Comparison of ENCODE assay signal across 8 cellular contexts in genomic region chr15:90142216-90143175, GRCh38. TPM values are rescaled to one million over a fixed set of nuclear protein-coding genes. Genes with fewer than 3 reads are reported as not detected.
A peak's percentile ranks its signal among the peaks of the same experiment; 100 is the strongest.
DNase-seq lines count a peak whose midpoint lies in the region; ATAC-seq and TF ChIP-seq lines count a peak whose summit lies in the region.

No MANE protein-coding gene starts in this region.

- peaks cover 11% of the 10 kb centered on the region for H3K9me3 Mint-ChIP-seq in activated CD8-positive, alpha-beta T cell treated with anti-CD3 and anti-CD28 coated beads for 36 hours
- H3K9me3 Mint-ChIP-seq in stimulated activated naive CD8-positive, alpha-beta T cell treated with anti-CD3 and anti-CD28 coated beads, Interleukin-15, Interleukin-2, amounts not matched to agents 100 ng/mL and 50 ng/mL, for 24 hours, result no peaks in the 10 kb centered on the region

- peak; percentile 67 for DNase-seq in activated CD8-positive, alpha-beta memory T cell treated with anti-CD3 and anti-CD28 coated beads for 24 hours
- no peak for DNase-seq in activated CD8-positive, alpha-beta memory T cell treated with anti-CD3 and anti-CD28 coated beads, Interleukin-2, amount 50 U/mL, for 48 hours
- peak; percentile 75 for DNase-seq in activated CD8-positive, alpha-beta T cell treated with anti-CD3 and anti-CD28 coated beads for 36 hours
- no peak for DNase-seq in left colon
- DNase-seq in GM03348 (ENCODE audit: low spot score), result no peak
- DNase-seq in DMS53 treated with DMSO at 0.1 percent for 48 hours (lab: John Stamatoyannopoulos, UW; ENCODE audit: unreplicated experiment), result no peak
- no peak for DNase-seq in germinal center (ENCODE audit: low spot score)

- no peaks in the 10 kb centered on the region for H3K36me3 Mint-ChIP-seq in activated CD8-positive, alpha-beta T cell treated with anti-CD3 and anti-CD28 coated beads for 36 hours (ENCODE audit: low read depth)
- H3K36me3 Mint-ChIP-seq in stimulated activated naive CD8-positive, alpha-beta T cell treated with anti-CD3 and anti-CD28 coated beads, Interleukin-15, Interleukin-2, amounts not matched to agents 100 ng/mL and 50 ng/mL, for 24 hours (ENCODE audit: low read depth), result no peaks in the 10 kb centered on the region

- CTCF ChIA-PET in activated CD8-positive, alpha-beta T cell treated with anti-CD3 and anti-CD28 coated beads for 36 hours (lab: Charles Lee), result interaction anchor here (0.6 to 3.6 kb wide), 19 partner anchors 8 to 744 kb away, joined by 3 to 15 read pairs (median 3); partner anchors contain the start of gene CIB1

- no peak for TF ChIP-seq CTCF in activated CD8-positive, alpha-beta T cell treated with anti-CD3 and anti-CD28 coated beads for 36 hours (IDR thresholded peaks at IDR 0.05)

- H3K4me3 Mint-ChIP-seq in activated CD8-positive, alpha-beta T cell treated with anti-CD3 and anti-CD28 coated beads for 36 hours, result no peak overlapping the region
- H3K4me3 Mint-ChIP-seq in stimulated activated naive CD8-positive, alpha-beta T cell treated with anti-CD3 and anti-CD28 coated beads, Interleukin-15, Interleukin-2, amounts not matched to agents 100 ng/mL and 50 ng/mL, for 24 hours, result peak overlapping the region; percentile 17

- POLR2A ChIA-PET in activated CD8-positive, alpha-beta T cell treated with anti-CD3 and anti-CD28 coated beads for 36 hours (lab: Charles Lee), result interaction anchor here (1.6 to 1.7 kb wide), 2 partner anchors 38 to 60 kb away, joined by 3 to 4 read pairs; no protein-coding TSS in a partner anchor

- no peaks in the 10 kb centered on the region for H3K27me3 Mint-ChIP-seq in activated CD8-positive, alpha-beta T cell treated with anti-CD3 and anti-CD28 coated beads for 36 hours
- no peaks in the 10 kb centered on the region for H3K27me3 Mint-ChIP-seq in stimulated activated naive CD8-positive, alpha-beta T cell treated with anti-CD3 and anti-CD28 coated beads, Interleukin-15, Interleukin-2, amounts not matched to agents 100 ng/mL and 50 ng/mL, for 24 hours

- intact Hi-C loops in activated CD8-positive, alpha-beta T cell treated with anti-CD3 and anti-CD28 coated beads for 36 hours (cut with micrococcal nuclease), result no loop called here
- intact Hi-C loops in left colon (cut with DNase I, micrococcal nuclease), result no loop called here

- H3K4me1 Mint-ChIP-seq in activated CD8-positive, alpha-beta T cell treated with anti-CD3 and anti-CD28 coated beads for 36 hours (ENCODE audit: low read depth), result peaks cover 24% of the 10 kb centered on the region
- peaks cover 25% of the 10 kb centered on the region for H3K4me1 Mint-ChIP-seq in stimulated activated naive CD8-positive, alpha-beta T cell treated with anti-CD3 and anti-CD28 coated beads, Interleukin-15, Interleukin-2, amounts not matched to agents 100 ng/mL and 50 ng/mL, for 24 hours (ENCODE audit: low read depth)

- H3K27ac Mint-ChIP-seq in activated CD8-positive, alpha-beta T cell treated with anti-CD3 and anti-CD28 coated beads for 36 hours, result peak overlapping the region; percentile 30
- no peak overlapping the region for H3K27ac Mint-ChIP-seq in stimulated activated naive CD8-positive, alpha-beta T cell treated with anti-CD3 and anti-CD28 coated beads, Interleukin-15, Interleukin-2, amounts not matched to agents 100 ng/mL and 50 ng/mL, for 24 hours

- ATAC-seq in activated CD8-positive, alpha-beta T cell treated with anti-CD3 and anti-CD28 coated beads for 36 hours, result peak; percentile 78
- ATAC-seq in left colon, result peak; percentile 3

RNA-seq across cellular contexts. Expression of gene IDH2, which starts 40.2 kb away (rescaled TPM):
- 100 to 1,000 TPM; 171 to 180 TPM for total RNA-seq in activated CD8-positive, alpha-beta T cell treated with anti-CD3 and anti-CD28 coated beads for 36 hours
- total RNA-seq in left colon, result 100 to 1,000 TPM; 110 to 185 TPM

RNA-seq across cellular contexts. Expression of gene SEMA4B, which starts 58.6 kb away (rescaled TPM):
- 1 to 10 TPM; 5.3 to 6.2 TPM for total RNA-seq in activated CD8-positive, alpha-beta T cell treated with anti-CD3 and anti-CD28 coated beads for 36 hours
- 100 to 1,000 TPM in 1 of 2 donors, 10 to 100 TPM in 1; 97.2 to 165 TPM for total RNA-seq in left colon

Comparison
In these comparisons a context has a peak if more than half of its experiments do, and no peak if none do; other contexts are left out.
1. DNase-seq: peak in activated CD8-positive, alpha-beta memory T cell treated with anti-CD3 and anti-CD28 coated beads for 24 hours (single experiment) and activated CD8-positive, alpha-beta T cell treated with anti-CD3 and anti-CD28 coated beads for 36 hours (single experiment); none in activated CD8-positive, alpha-beta memory T cell treated with anti-CD3 and anti-CD28 coated beads, Interleukin-2, amount 50 U/mL, for 48 hours (single experiment), left colon (0 of 2), GM03348 (single experiment), DMS53 treated with DMSO at 0.1 percent for 48 hours (single experiment) and germinal center (single experiment).
2. RNA of gene SEMA4B, which starts 58.6 kb away (total RNA-seq): 97.2 to 165 TPM in left colon; 5.3 to 6.2 TPM in activated CD8-positive, alpha-beta T cell treated with anti-CD3 and anti-CD28 coated beads for 36 hours; every median in the first group is over 10 times any median in the second.